ENCODE assay signal across 1 cellular context in the genomic region with DNA sequence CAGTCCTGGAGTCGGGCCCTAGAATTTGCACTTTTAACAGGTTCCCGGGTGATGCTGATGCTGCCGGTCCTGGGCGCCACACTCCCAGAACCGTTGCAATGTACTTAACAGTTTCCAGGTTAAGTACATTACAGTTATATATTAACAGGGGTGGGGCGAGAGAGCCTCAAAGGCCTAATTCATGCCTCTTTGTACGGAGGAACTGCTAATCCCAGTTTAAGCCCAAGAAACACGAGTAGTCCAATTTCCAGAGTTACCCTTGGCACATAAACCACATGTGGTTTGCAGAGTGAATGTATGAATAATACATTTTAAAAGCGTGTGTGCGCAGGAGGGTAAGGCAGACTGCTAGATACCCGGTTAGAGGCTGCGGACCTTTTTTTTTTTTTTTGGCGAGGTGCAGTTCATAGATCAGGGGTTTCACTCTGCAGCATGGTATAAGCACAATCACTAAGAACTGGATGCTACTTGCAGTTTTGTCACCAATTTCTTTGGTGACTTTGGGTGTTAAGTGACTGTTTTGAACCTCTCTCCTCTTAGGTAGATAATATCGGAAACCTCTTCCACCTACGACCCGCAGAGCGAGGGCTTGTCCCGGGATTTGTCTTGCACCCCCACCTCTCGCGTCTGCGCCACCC.
A peak's percentile ranks its signal among the peaks of the same experiment; 100 is the strongest.
TF ChIP-seq lines count a peak whose summit lies in the region.

No MANE protein-coding gene starts in this region.

TF ChIP-seq in HepG2, 621 proteins besides CTCF, POLR2A, EP300 and RAD21 (continued from another document and continues in another):
- TF ChIP-seq AGO1 (IDR thresholded peaks at IDR 0.05; ENCODE audit: low read depth, low read length, poor library complexity, severe bottlenecking), result no peak
- TF ChIP-seq, protein P1, sequence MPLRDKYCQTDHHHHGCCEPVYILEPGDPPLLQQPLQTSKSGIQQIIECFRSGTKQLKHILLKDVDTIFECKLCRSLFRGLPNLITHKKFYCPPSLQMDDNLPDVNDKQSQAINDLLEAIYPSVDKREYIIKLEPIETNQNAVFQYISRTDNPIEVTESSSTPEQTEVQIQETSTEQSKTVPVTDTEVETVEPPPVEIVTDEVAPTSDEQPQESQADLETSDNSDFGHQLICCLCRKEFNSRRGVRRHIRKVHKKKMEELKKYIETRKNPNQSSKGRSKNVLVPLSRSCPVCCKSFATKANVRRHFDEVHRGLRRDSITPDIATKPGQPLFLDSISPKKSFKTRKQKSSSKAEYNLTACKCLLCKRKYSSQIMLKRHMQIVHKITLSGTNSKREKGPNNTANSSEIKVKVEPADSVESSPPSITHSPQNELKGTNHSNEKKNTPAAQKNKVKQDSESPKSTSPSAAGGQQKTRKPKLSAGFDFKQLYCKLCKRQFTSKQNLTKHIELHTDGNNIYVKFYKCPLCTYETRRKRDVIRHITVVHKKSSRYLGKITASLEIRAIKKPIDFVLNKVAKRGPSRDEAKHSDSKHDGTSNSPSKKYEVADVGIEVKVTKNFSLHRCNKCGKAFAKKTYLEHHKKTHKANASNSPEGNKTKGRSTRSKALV (CRISPR knock-in tag; IDR thresholded peaks at IDR 0.05), result no peak
- TF ChIP-seq ZFP37 (CRISPR knock-in tag; IDR thresholded peaks at IDR 0.05; ENCODE audit: borderline replicate concordance), result no peak
- TF ChIP-seq ZNF713 (CRISPR knock-in tag; IDR thresholded peaks at IDR 0.05), result no peak
- TF ChIP-seq ZC3H13 (CRISPR knock-in tag; IDR thresholded peaks at IDR 0.05), result no peak
- no peak for TF ChIP-seq AGO2 (optimal IDR thresholded peaks at IDR 0.05; ENCODE audit: low read depth, low read length)
- no peak for TF ChIP-seq KDM2A (CRISPR knock-in tag; IDR thresholded peaks at IDR 0.05; ENCODE audit: borderline replicate concordance, low read depth)
- TF ChIP-seq, protein P2, sequence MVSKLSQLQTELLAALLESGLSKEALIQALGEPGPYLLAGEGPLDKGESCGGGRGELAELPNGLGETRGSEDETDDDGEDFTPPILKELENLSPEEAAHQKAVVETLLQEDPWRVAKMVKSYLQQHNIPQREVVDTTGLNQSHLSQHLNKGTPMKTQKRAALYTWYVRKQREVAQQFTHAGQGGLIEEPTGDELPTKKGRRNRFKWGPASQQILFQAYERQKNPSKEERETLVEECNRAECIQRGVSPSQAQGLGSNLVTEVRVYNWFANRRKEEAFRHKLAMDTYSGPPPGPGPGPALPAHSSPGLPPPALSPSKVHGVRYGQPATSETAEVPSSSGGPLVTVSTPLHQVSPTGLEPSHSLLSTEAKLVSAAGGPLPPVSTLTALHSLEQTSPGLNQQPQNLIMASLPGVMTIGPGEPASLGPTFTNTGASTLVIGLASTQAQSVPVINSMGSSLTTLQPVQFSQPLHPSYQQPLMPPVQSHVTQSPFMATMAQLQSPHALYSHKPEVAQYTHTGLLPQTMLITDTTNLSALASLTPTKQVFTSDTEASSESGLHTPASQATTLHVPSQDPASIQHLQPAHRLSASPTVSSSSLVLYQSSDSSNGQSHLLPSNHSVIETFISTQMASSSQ (IDR thresholded peaks at IDR 0.05; ENCODE audit: low read depth), result peak; percentile 86
- TF ChIP-seq, protein P2 (CRISPR knock-in tag; IDR thresholded peaks at IDR 0.05; ENCODE audit: borderline replicate concordance), result peak; percentile 82
- TF ChIP-seq TP53 (CRISPR knock-in tag; conservative IDR thresholded peaks at IDR 0.05), result no peak
- TF ChIP-seq, protein P3, sequence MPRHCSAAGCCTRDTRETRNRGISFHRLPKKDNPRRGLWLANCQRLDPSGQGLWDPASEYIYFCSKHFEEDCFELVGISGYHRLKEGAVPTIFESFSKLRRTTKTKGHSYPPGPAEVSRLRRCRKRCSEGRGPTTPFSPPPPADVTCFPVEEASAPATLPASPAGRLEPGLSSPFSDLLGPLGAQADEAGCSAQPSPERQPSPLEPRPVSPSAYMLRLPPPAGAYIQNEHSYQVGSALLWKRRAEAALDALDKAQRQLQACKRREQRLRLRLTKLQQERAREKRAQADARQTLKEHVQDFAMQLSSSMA (CRISPR knock-in tag; IDR thresholded peaks at IDR 0.05), result no peak
- no peak for TF ChIP-seq ZNF12 (CRISPR knock-in tag; IDR thresholded peaks at IDR 0.05)
- TF ChIP-seq PAWR (CRISPR knock-in tag; IDR thresholded peaks at IDR 0.05; ENCODE audit: borderline replicate concordance), result 0 out of 2 replicates have a peak, but pooled peaks have one; percentile 42
- TF ChIP-seq, protein P4, sequence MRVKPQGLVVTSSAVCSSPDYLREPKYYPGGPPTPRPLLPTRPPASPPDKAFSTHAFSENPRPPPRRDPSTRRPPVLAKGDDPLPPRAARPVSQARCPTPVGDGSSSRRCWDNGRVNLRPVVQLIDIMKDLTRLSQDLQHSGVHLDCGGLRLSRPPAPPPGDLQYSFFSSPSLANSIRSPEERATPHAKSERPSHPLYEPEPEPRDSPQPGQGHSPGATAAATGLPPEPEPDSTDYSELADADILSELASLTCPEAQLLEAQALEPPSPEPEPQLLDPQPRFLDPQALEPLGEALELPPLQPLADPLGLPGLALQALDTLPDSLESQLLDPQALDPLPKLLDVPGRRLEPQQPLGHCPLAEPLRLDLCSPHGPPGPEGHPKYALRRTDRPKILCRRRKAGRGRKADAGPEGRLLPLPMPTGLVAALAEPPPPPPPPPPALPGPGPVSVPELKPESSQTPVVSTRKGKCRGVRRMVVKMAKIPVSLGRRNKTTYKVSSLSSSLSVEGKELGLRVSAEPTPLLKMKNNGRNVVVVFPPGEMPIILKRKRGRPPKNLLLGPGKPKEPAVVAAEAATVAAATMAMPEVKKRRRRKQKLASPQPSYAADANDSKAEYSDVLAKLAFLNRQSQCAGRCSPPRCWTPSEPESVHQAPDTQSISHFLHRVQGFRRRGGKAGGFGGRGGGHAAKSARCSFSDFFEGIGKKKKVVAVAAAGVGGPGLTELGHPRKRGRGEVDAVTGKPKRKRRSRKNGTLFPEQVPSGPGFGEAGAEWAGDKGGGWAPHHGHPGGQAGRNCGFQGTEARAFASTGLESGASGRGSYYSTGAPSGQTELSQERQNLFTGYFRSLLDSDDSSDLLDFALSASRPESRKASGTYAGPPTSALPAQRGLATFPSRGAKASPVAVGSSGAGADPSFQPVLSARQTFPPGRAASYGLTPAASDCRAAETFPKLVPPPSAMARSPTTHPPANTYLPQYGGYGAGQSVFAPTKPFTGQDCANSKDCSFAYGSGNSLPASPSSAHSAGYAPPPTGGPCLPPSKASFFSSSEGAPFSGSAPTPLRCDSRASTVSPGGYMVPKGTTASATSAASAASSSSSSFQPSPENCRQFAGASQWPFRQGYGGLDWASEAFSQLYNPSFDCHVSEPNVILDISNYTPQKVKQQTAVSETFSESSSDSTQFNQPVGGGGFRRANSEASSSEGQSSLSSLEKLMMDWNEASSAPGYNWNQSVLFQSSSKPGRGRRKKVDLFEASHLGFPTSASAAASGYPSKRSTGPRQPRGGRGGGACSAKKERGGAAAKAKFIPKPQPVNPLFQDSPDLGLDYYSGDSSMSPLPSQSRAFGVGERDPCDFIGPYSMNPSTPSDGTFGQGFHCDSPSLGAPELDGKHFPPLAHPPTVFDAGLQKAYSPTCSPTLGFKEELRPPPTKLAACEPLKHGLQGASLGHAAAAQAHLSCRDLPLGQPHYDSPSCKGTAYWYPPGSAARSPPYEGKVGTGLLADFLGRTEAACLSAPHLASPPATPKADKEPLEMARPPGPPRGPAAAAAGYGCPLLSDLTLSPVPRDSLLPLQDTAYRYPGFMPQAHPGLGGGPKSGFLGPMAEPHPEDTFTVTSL (CRISPR knock-in tag; IDR thresholded peaks at IDR 0.05; ENCODE audit: borderline replicate concordance), result no peak
- no peak for TF ChIP-seq NR1H2 (CRISPR knock-in tag; IDR thresholded peaks at IDR 0.05; ENCODE audit: borderline replicate concordance, low read depth)
- TF ChIP-seq NFYB (CRISPR knock-in tag; IDR thresholded peaks at IDR 0.05), result no peak
- TF ChIP-seq ZNF652 (CRISPR knock-in tag; IDR thresholded peaks at IDR 0.05; ENCODE audit: borderline replicate concordance, low read depth), result no peak
- TF ChIP-seq, protein P5, sequence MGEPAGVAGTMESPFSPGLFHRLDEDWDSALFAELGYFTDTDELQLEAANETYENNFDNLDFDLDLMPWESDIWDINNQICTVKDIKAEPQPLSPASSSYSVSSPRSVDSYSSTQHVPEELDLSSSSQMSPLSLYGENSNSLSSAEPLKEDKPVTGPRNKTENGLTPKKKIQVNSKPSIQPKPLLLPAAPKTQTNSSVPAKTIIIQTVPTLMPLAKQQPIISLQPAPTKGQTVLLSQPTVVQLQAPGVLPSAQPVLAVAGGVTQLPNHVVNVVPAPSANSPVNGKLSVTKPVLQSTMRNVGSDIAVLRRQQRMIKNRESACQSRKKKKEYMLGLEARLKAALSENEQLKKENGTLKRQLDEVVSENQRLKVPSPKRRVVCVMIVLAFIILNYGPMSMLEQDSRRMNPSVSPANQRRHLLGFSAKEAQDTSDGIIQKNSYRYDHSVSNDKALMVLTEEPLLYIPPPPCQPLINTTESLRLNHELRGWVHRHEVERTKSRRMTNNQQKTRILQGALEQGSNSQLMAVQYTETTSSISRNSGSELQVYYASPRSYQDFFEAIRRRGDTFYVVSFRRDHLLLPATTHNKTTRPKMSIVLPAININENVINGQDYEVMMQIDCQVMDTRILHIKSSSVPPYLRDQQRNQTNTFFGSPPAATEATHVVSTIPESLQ (CRISPR knock-in tag; conservative IDR thresholded peaks at IDR 0.05), result no peak
- TF ChIP-seq ZNF34 (CRISPR knock-in tag; IDR thresholded peaks at IDR 0.05; ENCODE audit: borderline replicate concordance), result peak; percentile 42; the same call in 1 of the 2 replicates
- no peak for TF ChIP-seq ZMAT3 (CRISPR knock-in tag; conservative IDR thresholded peaks at IDR 0.05)
- TF ChIP-seq, protein P6, sequence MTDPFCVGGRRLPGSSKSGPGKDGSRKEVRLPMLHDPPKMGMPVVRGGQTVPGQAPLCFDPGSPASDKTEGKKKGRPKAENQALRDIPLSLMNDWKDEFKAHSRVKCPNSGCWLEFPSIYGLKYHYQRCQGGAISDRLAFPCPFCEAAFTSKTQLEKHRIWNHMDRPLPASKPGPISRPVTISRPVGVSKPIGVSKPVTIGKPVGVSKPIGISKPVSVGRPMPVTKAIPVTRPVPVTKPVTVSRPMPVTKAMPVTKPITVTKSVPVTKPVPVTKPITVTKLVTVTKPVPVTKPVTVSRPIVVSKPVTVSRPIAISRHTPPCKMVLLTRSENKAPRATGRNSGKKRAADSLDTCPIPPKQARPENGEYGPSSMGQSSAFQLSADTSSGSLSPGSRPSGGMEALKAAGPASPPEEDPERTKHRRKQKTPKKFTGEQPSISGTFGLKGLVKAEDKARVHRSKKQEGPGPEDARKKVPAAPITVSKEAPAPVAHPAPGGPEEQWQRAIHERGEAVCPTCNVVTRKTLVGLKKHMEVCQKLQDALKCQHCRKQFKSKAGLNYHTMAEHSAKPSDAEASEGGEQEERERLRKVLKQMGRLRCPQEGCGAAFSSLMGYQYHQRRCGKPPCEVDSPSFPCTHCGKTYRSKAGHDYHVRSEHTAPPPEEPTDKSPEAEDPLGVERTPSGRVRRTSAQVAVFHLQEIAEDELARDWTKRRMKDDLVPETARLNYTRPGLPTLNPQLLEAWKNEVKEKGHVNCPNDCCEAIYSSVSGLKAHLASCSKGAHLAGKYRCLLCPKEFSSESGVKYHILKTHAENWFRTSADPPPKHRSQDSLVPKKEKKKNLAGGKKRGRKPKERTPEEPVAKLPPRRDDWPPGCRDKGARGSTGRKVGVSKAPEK (CRISPR knock-in tag; IDR thresholded peaks at IDR 0.05; ENCODE audit: borderline replicate concordance), result 0 out of 2 replicates have a peak, but pooled peaks have one; percentile 25
- TF ChIP-seq ZNF263 (CRISPR knock-in tag; IDR thresholded peaks at IDR 0.05), result no peak
- no peak for TF ChIP-seq RFX5 (IDR thresholded peaks at IDR 0.05; ENCODE audit: low read depth, low read length)
- no peak for TF ChIP-seq RCOR2 (CRISPR knock-in tag; IDR thresholded peaks at IDR 0.05)
- no peak for TF ChIP-seq ZNF430 (CRISPR knock-in tag; IDR thresholded peaks at IDR 0.05)
- TF ChIP-seq, protein P7, sequence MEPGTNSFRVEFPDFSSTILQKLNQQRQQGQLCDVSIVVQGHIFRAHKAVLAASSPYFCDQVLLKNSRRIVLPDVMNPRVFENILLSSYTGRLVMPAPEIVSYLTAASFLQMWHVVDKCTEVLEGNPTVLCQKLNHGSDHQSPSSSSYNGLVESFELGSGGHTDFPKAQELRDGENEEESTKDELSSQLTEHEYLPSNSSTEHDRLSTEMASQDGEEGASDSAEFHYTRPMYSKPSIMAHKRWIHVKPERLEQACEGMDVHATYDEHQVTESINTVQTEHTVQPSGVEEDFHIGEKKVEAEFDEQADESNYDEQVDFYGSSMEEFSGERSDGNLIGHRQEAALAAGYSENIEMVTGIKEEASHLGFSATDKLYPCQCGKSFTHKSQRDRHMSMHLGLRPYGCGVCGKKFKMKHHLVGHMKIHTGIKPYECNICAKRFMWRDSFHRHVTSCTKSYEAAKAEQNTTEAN (CRISPR knock-in tag; conservative IDR thresholded peaks at IDR 0.05), result peak; percentile 41; the same call in 1 of the 2 replicates
- TF ChIP-seq ZNF788 (CRISPR knock-in tag; IDR thresholded peaks at IDR 0.05; ENCODE audit: borderline replicate concordance), result no peak
- no peak for TF ChIP-seq ELF4 (CRISPR knock-in tag; IDR thresholded peaks at IDR 0.05; ENCODE audit: borderline replicate concordance)
